Comparison of ENCODE assay signal across 3 cellular contexts in genomic region chr5:180210077-180210476, GRCh38. TPM values are rescaled to one million over a fixed set of nuclear protein-coding genes. Genes with fewer than 3 reads are reported as not detected.
"Had no signal": no experiment of that assay in that cellular context is flagged by ENCODE, and none has a peak within 500 bp of the region (broad histone marks: within the 10 kb centered on the region; RNA-seq: fewer than 3 reads in every experiment).

No MANE protein-coding gene starts in this region.

RNA-seq across cellular contexts. Expression of gene RASGEF1C, which starts 1.1 kb away (rescaled TPM):
- total RNA-seq: dermis blood vessel endothelial cell, hepatocyte, natural killer cell had no signal
- polyA plus RNA-seq: hepatocyte had no signal
